ENCODE assay signal across 1 cellular context in genomic region chr4:98577956-98578355, GRCh38.
TF ChIP-seq lines count a peak whose summit lies in the region.

No MANE protein-coding gene starts in this region.

TF ChIP-seq in SK-N-SH treated with all-trans-retinoic acid at 6 μM for 48 hours, 23 proteins besides CTCF, POLR2A, EP300 and RAD21 (continued from another document):
- TF ChIP-seq CREB5 (CRISPR knock-in tag; IDR thresholded peaks at IDR 0.05; ENCODE audit: low read depth) (no peak), ZNF70 (CRISPR knock-in tag; IDR thresholded peaks at IDR 0.05) (no peak)
TF ChIP-seq in SK-N-SH treated with all-trans-retinoic acid at 6 μM for 48 hours: peak in this region for 0.
